In the genomic region with DNA sequence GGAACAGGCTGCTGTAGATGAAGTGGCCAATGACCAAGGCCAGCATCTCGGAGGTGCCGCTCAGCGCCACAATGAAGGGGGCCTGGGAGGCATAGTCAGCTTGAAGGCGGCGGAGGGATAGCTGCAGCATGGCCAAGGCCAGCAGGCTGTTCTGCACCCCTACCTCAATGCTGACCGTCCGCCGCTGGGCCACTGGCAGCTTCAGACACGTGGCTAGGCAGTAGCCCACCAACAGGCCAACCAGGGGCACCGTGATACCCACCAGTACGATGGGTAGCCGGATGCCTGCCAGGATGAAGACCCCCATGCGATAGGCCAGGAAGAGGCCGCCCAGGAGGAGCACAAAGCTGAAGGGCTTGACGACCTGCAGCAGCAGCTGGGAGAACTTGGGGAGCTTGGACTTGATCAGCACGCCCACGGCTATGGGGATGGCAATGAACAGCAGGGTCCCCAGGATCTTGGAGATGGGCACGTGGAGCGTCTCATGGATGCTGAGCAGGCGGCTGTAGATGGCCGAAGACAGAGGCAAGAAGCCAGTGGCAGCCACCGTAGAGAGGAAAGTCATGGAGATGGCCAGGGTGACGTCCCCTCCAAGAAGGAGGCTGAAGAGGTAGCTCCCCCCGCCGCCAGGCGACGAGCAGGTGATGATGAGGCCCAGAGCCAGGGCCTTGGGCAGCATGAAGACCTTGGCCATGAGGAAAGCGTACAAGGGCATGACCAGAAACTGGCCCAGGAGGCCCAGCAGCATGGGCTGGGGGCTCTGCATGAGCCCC, we compare ENCODE assay signal across 9 cellular contexts. TPM values are rescaled to one million over a fixed set of nuclear protein-coding genes. Genes with fewer than 3 reads are reported as not detected.
A peak's percentile ranks its signal among the peaks of the same experiment; 100 is the strongest.
DNase-seq lines count a peak whose midpoint lies in the region.
"Had no signal": no experiment of that assay in that cellular context is flagged by ENCODE, and none has a peak within 500 bp of the region (broad histone marks: within the 10 kb centered on the region; RNA-seq: fewer than 3 reads in every experiment).

No MANE protein-coding gene starts in this region.

- peak overlapping the region in 6 of 8 donors; percentile 80 to 96 (median 89) for H3K27ac Mint-ChIP-seq in CD8-positive, alpha-beta memory T cell

- H3K79me2 ChIP-seq in Karpas-422 (ENCODE audit: low read length): peaks cover 32% of the 10 kb centered on the region

- no peak overlapping the region for H2AFZ ChIP-seq in Karpas-422 (ENCODE audit: low read length)

- CTCF ChIA-PET in CD8-positive, alpha-beta memory T cell (lab: Charles Lee): no interaction called here

- H3K4me3 ChIP-seq in CD8-positive, alpha-beta memory T cell (ENCODE audit: low read length): no peak overlapping the region
- H3K4me3 ChIP-seq in Karpas-422 (ENCODE audit: low read length): peak overlapping the region; percentile 67; the same call in 1 of the 2 replicates

- no peak for DNase-seq in CD8-positive, alpha-beta memory T cell
- DNase-seq in Karpas-422: no peak
- DNase-seq in ecto neural progenitor cell (ENCODE audit: low spot score): peak; percentile 36
- DNase-seq in posterior vena cava (ENCODE audit: low spot score): peak; percentile 82
- no peak for DNase-seq in iPS-NIHi7 (ENCODE audit: extremely low spot score)
- DNase-seq in Ammon's horn (ENCODE audit: low spot score): no peak
- DNase-seq in superior temporal gyrus (ENCODE audit: extremely low spot score): no peak
- DNase-seq: erythroblast had no signal

- H3K27me3 Mint-ChIP-seq in CD8-positive, alpha-beta memory T cell: peaks cover 0 to 5% of the 10 kb centered on the region in 2 donors

- POLR2A ChIA-PET in CD8-positive, alpha-beta memory T cell (lab: Charles Lee): interaction anchor here (1.0 to 2.2 kb wide), 5 partner anchors 29 to 89 kb away, joined by 3 to 15 read pairs (median 3); partner anchors contain the start of gene RPL10

- H3K4me2 ChIP-seq in Karpas-422 (ENCODE audit: low read depth, low read length, poor library complexity, severe bottlenecking): peak overlapping the region; percentile 66

- no peaks in the 10 kb centered on the region; the same call in 1 of the 2 replicates for H4K20me1 ChIP-seq in Karpas-422 (ENCODE audit: insufficient read depth, low read depth, low read length)

- H3K9me3 ChIP-seq in CD8-positive, alpha-beta memory T cell (ENCODE audit: low read length): no peaks in the 10 kb centered on the region
- no peaks in the 10 kb centered on the region for H3K9me3 ChIP-seq in Karpas-422 (ENCODE audit: low read length)

- H3K9me2 ChIP-seq in Karpas-422 (replicated peaks; ENCODE audit: insufficient read depth, low read length): no peaks in the 10 kb centered on the region

- H3K4me1 Mint-ChIP-seq in CD8-positive, alpha-beta memory T cell: peaks cover 12 to 46% (median 19%) of the 10 kb centered on the region in 3 donors

- H3K36me3 ChIP-seq in CD8-positive, alpha-beta memory T cell (ENCODE audit: insufficient read depth, low read length): no peaks in the 10 kb centered on the region
- H3K36me3 ChIP-seq in Karpas-422 (ENCODE audit: insufficient read depth, low read length): peaks cover 4% of the 10 kb centered on the region; the same call in 1 of the 2 replicates

- peak overlapping the region; percentile 66; the same call in 1 of the 2 replicates for H3K9ac ChIP-seq in Karpas-422 (ENCODE audit: low read length)

- H3K27ac ChIP-seq in CD8-positive, alpha-beta memory T cell (ENCODE audit: low read depth, low read length): no peak overlapping the region
- peak overlapping the region; percentile 35; the same call in 1 of the 2 replicates for H3K27ac ChIP-seq in Karpas-422 (ENCODE audit: low read length)
- H3K27ac ChIP-seq: SK-N-MC had no signal

- no peaks in the 10 kb centered on the region for H3K27me3 ChIP-seq in CD8-positive, alpha-beta memory T cell (ENCODE audit: insufficient read depth, low read length, poor library complexity, severe bottlenecking)
- H3K27me3 ChIP-seq in Karpas-422 (ENCODE audit: low read length): no peaks in the 10 kb centered on the region

- H3K4me1 ChIP-seq in CD8-positive, alpha-beta memory T cell (ENCODE audit: insufficient read depth, low read length): peaks cover 19% of the 10 kb centered on the region
- H3K4me1 ChIP-seq in Karpas-422 (ENCODE audit: low read length): peaks cover 55% of the 10 kb centered on the region

- peak overlapping the region; percentile 66 to 84 (median 80) for H3K4me3 Mint-ChIP-seq in CD8-positive, alpha-beta memory T cell

- intact Hi-C loops in posterior vena cava (cut with DNase I): loop anchor here (2.0 to 5.0 kb wide), 3 partner anchors 40 to 61 kb away; no protein-coding TSS in a partner anchor

- no peaks in the 10 kb centered on the region for H3K9me3 Mint-ChIP-seq in CD8-positive, alpha-beta memory T cell

- H3K36me3 Mint-ChIP-seq in CD8-positive, alpha-beta memory T cell: peaks cover 0 to 29% (median 4%) of the 10 kb centered on the region in 3 donors

RNA-seq across cellular contexts. Expression of gene UBL4A, which starts 1.3 kb away (rescaled TPM):
- total RNA-seq in CD8-positive, alpha-beta memory T cell: 10 to 100 TPM; 58.9 to 64.3 TPM
- 55.3 TPM for polyA plus RNA-seq in CD8-positive, alpha-beta memory T cell
- total RNA-seq in Karpas-422 (2014; rRNA removed; shearing (Covaris generic); ENCODE audit: low replicate concordance): 30.4 and 52.2 TPM in 2 replicates
- total RNA-seq in posterior vena cava: 10 to 100 TPM; 30.1 TPM

RNA-seq across cellular contexts. Expression of gene SLC10A3, which starts 2.7 kb away (rescaled TPM):
- 10 to 100 TPM; 40.8 to 45.7 TPM for total RNA-seq in CD8-positive, alpha-beta memory T cell
- 81.0 TPM for polyA plus RNA-seq in CD8-positive, alpha-beta memory T cell
- total RNA-seq in Karpas-422 (2014; rRNA removed; shearing (Covaris generic); ENCODE audit: low replicate concordance): 30.5 and 32.1 TPM in 2 replicates
- 10 to 100 TPM; 27.4 to 31.3 TPM for total RNA-seq in posterior vena cava

RNA-seq across cellular contexts. Expression of gene LAGE3, which starts 8.6 kb away (rescaled TPM):
- total RNA-seq in CD8-positive, alpha-beta memory T cell: 10 to 100 TPM; 72.5 to 74.6 TPM
- 51.2 TPM for polyA plus RNA-seq in CD8-positive, alpha-beta memory T cell
- 51.8 and 73.5 TPM in 2 replicates for total RNA-seq in Karpas-422 (2014; rRNA removed; shearing (Covaris generic); ENCODE audit: low replicate concordance)
- total RNA-seq in posterior vena cava: 10 to 100 TPM; 10.2 to 15.0 TPM

RNA-seq across cellular contexts. Expression of gene FAM3A, which starts 28.3 kb away (rescaled TPM):
- 10 to 100 TPM; 28.4 to 29.4 TPM for total RNA-seq in CD8-positive, alpha-beta memory T cell
- 29.6 TPM for polyA plus RNA-seq in CD8-positive, alpha-beta memory T cell
- 14.0 and 36.4 TPM in 2 replicates for total RNA-seq in Karpas-422 (2014; rRNA removed; shearing (Covaris generic); ENCODE audit: low replicate concordance)
- total RNA-seq in posterior vena cava: 10 to 100 TPM; 26.1 to 28.6 TPM

RNA-seq across cellular contexts. Expression of gene PLXNA3, which starts 29.6 kb away (rescaled TPM):
- total RNA-seq in CD8-positive, alpha-beta memory T cell: 10 to 100 TPM; 34.1 to 39.2 TPM
- polyA plus RNA-seq in CD8-positive, alpha-beta memory T cell: 0.79 TPM
- 7.2 and 15.8 TPM in 2 replicates for total RNA-seq in Karpas-422 (2014; rRNA removed; shearing (Covaris generic); ENCODE audit: low replicate concordance)
- 10 to 100 TPM; 23.7 to 31.1 TPM for total RNA-seq in posterior vena cava

Comparison
In these comparisons a context has a peak if more than half of its experiments do, and no peak if none do; other contexts are left out.
1. DNase-seq: peak in ecto neural progenitor cell (single experiment) and posterior vena cava (single experiment); none in CD8-positive, alpha-beta memory T cell (0 of 5), Karpas-422 (single experiment), iPS-NIHi7 (single experiment), Ammon's horn (single experiment) and superior temporal gyrus (single experiment).